ENCODE assay signal across 1 cellular context in genomic region chr10:14056545-14057332, GRCh38.
TF ChIP-seq lines count a peak whose summit lies in the region.

No MANE protein-coding gene starts in this region.

TF ChIP-seq in liver, 16 proteins besides CTCF, POLR2A, EP300 and RAD21 (continued from another document):
- TF ChIP-seq, protein P1, sequence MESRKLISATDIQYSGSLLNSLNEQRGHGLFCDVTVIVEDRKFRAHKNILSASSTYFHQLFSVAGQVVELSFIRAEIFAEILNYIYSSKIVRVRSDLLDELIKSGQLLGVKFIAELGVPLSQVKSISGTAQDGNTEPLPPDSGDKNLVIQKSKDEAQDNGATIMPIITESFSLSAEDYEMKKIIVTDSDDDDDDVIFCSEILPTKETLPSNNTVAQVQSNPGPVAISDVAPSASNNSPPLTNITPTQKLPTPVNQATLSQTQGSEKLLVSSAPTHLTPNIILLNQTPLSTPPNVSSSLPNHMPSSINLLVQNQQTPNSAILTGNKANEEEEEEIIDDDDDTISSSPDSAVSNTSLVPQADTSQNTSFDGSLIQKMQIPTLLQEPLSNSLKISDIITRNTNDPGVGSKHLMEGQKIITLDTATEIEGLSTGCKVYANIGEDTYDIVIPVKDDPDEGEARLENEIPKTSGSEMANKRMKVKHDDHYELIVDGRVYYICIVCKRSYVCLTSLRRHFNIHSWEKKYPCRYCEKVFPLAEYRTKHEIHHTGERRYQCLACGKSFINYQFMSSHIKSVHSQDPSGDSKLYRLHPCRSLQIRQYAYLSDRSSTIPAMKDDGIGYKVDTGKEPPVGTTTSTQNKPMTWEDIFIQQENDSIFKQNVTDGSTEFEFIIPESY (IDR thresholded peaks at IDR 0.05), result no peak
- no peak for TF ChIP-seq YY1 (IDR thresholded peaks at IDR 0.05)
- TF ChIP-seq NR2F2 (IDR thresholded peaks at IDR 0.05), result no peak
- TF ChIP-seq GABPA (IDR thresholded peaks at IDR 0.05 in 1 of 2, conservative IDR thresholded peaks at IDR 0.05 in 1 of 2), result no peak
- no peak for TF ChIP-seq TAF1 (conservative IDR thresholded peaks at IDR 0.05)
- no peak for TF ChIP-seq MAX (IDR thresholded peaks at IDR 0.05)
- no peak for TF ChIP-seq FOXA1 (IDR thresholded peaks at IDR 0.05)
- TF ChIP-seq, protein P2, sequence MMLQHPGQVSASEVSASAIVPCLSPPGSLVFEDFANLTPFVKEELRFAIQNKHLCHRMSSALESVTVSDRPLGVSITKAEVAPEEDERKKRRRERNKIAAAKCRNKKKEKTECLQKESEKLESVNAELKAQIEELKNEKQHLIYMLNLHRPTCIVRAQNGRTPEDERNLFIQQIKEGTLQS (IDR thresholded peaks at IDR 0.05), result no peak
- peak; percentile 17 to 31 for TF ChIP-seq RXRA (IDR thresholded peaks at IDR 0.05)
